ENCODE assay signal across 9 cellular contexts in the genomic region with DNA sequence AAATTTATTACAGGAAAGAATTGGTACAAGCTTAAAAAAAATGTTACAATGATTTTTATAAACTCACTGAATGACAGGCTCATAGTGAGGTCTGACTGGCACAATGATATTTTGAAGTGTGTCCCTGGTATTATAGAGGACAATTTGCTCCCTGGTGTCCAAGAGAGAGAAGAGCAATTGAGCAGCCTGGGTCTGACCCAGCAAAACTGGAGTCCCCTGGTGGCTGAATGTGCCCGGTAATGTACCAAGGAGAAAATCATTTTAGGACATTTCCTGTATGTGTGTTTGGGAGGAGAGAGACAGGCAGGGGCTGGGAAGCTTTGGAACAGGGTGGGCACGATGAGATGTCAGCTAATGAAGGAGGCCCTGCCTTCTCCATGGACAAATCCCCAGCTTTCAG.
DNase-seq lines count a peak whose midpoint lies in the region; ATAC-seq, FAIRE-seq and TF ChIP-seq lines count a peak whose summit lies in the region.
"Had no signal": no experiment of that assay in that cellular context is flagged by ENCODE, and none has a peak within 500 bp of the region (broad histone marks: within the 10 kb centered on the region; RNA-seq: fewer than 3 reads in every experiment).

No MANE protein-coding gene starts in this region.

- intact Hi-C loops in K562 (cut with micrococcal nuclease) (loop anchor here (10.0 kb wide), 2 partner anchors 72 to 118 kb away; no protein-coding TSS in a partner anchor), left lung (cut with DNase I) (no loop called here)

- CTCF ChIA-PET in K562 (lab: Yijun Ruan, JAX; ENCODE audit: low intra/inter-chr PET ratio), result no interaction called here

- no peak for TF ChIP-seq EP300 in K562 (IDR thresholded peaks at IDR 0.05; ENCODE audit: low read length)

- H3K27me3 ChIP-seq in MM.1S (replicated peaks; ENCODE audit: insufficient read depth, low read length), result no peaks in the 10 kb centered on the region
- H3K27me3 ChIP-seq in K562 (ENCODE audit: control insufficient read depth in 2 of 2, insufficient read depth in 2 of 2, low read length in 2 of 2), result no peaks in the 10 kb centered on the region
- H3K27me3 ChIP-seq in left lung, result no peaks in the 10 kb centered on the region

- BruUV-seq in K562 (replicated peaks; lab: Mats Ljungman, UMichigan), result no TSS peak

- peaks cover 17% of the 10 kb centered on the region for H3K79me2 ChIP-seq in MM.1S (ENCODE audit: low read length)
- no peaks in the 10 kb centered on the region for H3K79me2 ChIP-seq in K562 (ENCODE audit: control insufficient read depth, insufficient read depth, low read length)

- H3K27ac ChIP-seq in MM.1S (ENCODE audit: low read length), result no peak overlapping the region
- no peak overlapping the region for H3K27ac ChIP-seq in K562 (ENCODE audit: extremely low read depth, low read depth, low read length)
- peak overlapping the region in 1 of 2 donors; percentile 33 for H3K27ac ChIP-seq in left lung

- no peak for FAIRE-seq in K562 (lab: Jason Lieb, UNC)

- H3K36me3 ChIP-seq in MM.1S (replicated peaks; ENCODE audit: insufficient read depth, low read length) (no peaks in the 10 kb centered on the region), K562 (ENCODE audit: control insufficient read depth, insufficient read depth, low read length) (no peaks in the 10 kb centered on the region), left lung (no peaks in the 10 kb centered on the region)

- no peak overlapping the region for H3K4me3 ChIP-seq in MM.1S (ENCODE audit: low read length)
- no peak overlapping the region for H3K4me3 ChIP-seq in K562
- no peak overlapping the region for H3K4me3 ChIP-seq in left lung

- ATAC-seq in K562, result peak; percentile 76
- peak; percentile 22 for ATAC-seq in left lung
- no peak for ATAC-seq in GM18868 (IDR thresholded peaks at IDR 0.05; ENCODE audit: unreplicated experiment)
- ATAC-seq in HG02571 (IDR thresholded peaks at IDR 0.05; ENCODE audit: unreplicated experiment), result no peak
- ATAC-seq: left colon had no signal

- no peaks in the 10 kb centered on the region for H3K9me1 ChIP-seq in K562 (ENCODE audit: control insufficient read depth, insufficient read depth, low read length)

- TF ChIP-seq CTCF in MM.1S (IDR thresholded peaks at IDR 0.05; ENCODE audit: low read length) (peak; percentile 72), K562 (IDR thresholded peaks at IDR 0.05 in 2 of 3, conservative IDR thresholded peaks at IDR 0.05 in 1 of 3; ENCODE audit: insufficient read depth in 2 of 3, low read depth in 1 of 3, low read length in 3 of 3) (peak; percentile 51 to 83 (median 60); a peak in 5 of 6 replicates), left lung (IDR thresholded peaks at IDR 0.05) (peak in 1 of 2 donors; percentile 17)

- no peak for TF ChIP-seq POLR2A in K562 (conservative IDR thresholded peaks at IDR 0.05)

- WGBS in K562 (ENCODE audit: insufficient coverage, low coverage, missing lambda C conversion rate), result no CpG with 5 or more reads among the region's 2 CpGs

- POLR2A ChIA-PET in K562 (lab: Yijun Ruan, JAX), result no interaction called here

- H3K4me1 ChIP-seq in MM.1S (ENCODE audit: low read length), result peaks cover 28% of the 10 kb centered on the region
- H3K4me1 ChIP-seq in K562 (replicated peaks in 1 of 2; ENCODE audit: control insufficient read depth in 2 of 2, insufficient read depth in 2 of 2, low read length in 2 of 2), result peaks cover 0 to 8% of the 10 kb centered on the region in 2 experiments; a peak in 2 of 5 replicates
- H3K4me1 ChIP-seq in left lung, result peaks cover 8 to 13% of the 10 kb centered on the region in 2 donors

- H3K9ac ChIP-seq in MM.1S (ENCODE audit: low read length) (no peak overlapping the region), K562 (ENCODE audit: insufficient read depth in 1 of 2, low read depth in 2 of 2, low read length in 2 of 2) (no peak overlapping the region)

- peak; percentile 68 for DNase-seq in EH (ENCODE audit: low read depth)
- DNase-seq in MM.1S, result peak; percentile 64
- DNase-seq in K562 (ENCODE audit: extremely low read depth in 1 of 4, low spot score in 3 of 4), result peak; percentile 11 to 28 (median 14)
- no peak for DNase-seq in left lung
- DNase-seq in effector CD8-positive, alpha-beta T cell (lab: John Stamatoyannopoulos, UW), result no peak
- no peak for DNase-seq in NCI-H226

- H3K4me2 ChIP-seq in MM.1S (ENCODE audit: low read depth, low read length) (no peak overlapping the region), K562 (ENCODE audit: insufficient read depth, low read length) (no peak overlapping the region)

- H2AFZ ChIP-seq in MM.1S (ENCODE audit: low read length), result no peak overlapping the region
- H2AFZ ChIP-seq in K562 (ENCODE audit: low read depth, low read length), result no peak overlapping the region

- H4K20me1 ChIP-seq in MM.1S (ENCODE audit: insufficient read depth, low read length) (no peaks in the 10 kb centered on the region), K562 (replicated peaks; ENCODE audit: control insufficient read depth, insufficient read depth, low read length) (no peaks in the 10 kb centered on the region)

- peak in 1 of 2 experiments; percentile 39; a peak in 2 of 4 replicates for TF ChIP-seq RAD21 in K562 (CRISPR knock-in tag; conservative IDR thresholded peaks at IDR 0.05 in 1 of 2, IDR thresholded peaks at IDR 0.05 in 1 of 2)

- no peaks in the 10 kb centered on the region for H3K9me3 ChIP-seq in MM.1S (replicated peaks; ENCODE audit: insufficient read depth, low read length)
- H3K9me3 ChIP-seq in K562 (replicated peaks; ENCODE audit: control insufficient read depth, insufficient read depth, low read depth, low read length), result no peaks in the 10 kb centered on the region
- no peaks in the 10 kb centered on the region for H3K9me3 ChIP-seq in left lung

- no peaks in the 10 kb centered on the region for H3K9me2 ChIP-seq in MM.1S (replicated peaks; ENCODE audit: insufficient read depth, low read length)

- H3F3A ChIP-seq in MM.1S (ENCODE audit: insufficient read depth, low read length), result peaks cover 21% of the 10 kb centered on the region

- in situ Hi-C loops in K562 (cut with MboI), result no loop called here

TF ChIP-seq in K562, 482 proteins besides CTCF, POLR2A, EP300 and RAD21:
- TF ChIP-seq NFE2 (IDR thresholded peaks at IDR 0.05; ENCODE audit: low read depth) (peak; percentile 13; the same call in 1 of the 2 replicates), ZNF512 (tag; IDR thresholded peaks at IDR 0.05) (no peak)

Comparison
In these comparisons a context has a peak if more than half of its experiments do, and no peak if none do; other contexts are left out.
1. DNase-seq: peak in EH (single experiment), MM.1S (single experiment) and K562 (4 of 4); none in left lung (0 of 2), effector CD8-positive, alpha-beta T cell (single experiment) and NCI-H226 (single experiment).
2. ATAC-seq: peak in K562 (single experiment) and left lung (single experiment); none in GM18868 (single experiment) and HG02571 (single experiment).